In the genomic region with DNA sequence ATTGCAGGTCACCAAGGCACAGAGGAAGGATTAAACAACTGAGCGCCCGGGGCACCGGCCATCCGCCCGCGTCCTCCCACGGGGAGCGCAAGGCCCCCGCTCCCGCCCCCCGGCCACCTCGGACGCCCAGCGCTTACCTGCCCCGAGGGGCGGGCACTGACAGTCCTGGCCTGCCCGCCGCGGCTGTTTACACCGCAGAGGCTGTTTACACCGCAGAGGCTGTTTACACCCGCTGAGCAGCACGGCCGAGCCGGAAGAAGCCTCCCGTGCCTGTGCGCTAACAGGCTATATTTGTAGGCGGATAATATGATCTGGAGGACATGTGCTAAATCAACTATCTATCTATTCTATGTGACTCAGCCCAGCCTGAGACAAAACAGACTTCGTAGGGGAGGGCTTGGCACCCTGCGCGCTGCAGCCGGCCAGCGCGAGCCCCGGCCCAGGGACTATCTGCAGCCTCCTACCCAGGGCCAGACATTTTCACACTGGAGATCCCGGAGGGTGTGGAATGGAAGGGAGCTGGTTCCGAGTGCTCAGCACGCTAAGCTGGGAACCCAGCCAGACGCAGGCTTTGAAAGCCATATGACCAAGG, we compare ENCODE assay signal across 2 cellular contexts.
TF ChIP-seq lines count a peak whose summit lies in the region.

A gene with protein sequence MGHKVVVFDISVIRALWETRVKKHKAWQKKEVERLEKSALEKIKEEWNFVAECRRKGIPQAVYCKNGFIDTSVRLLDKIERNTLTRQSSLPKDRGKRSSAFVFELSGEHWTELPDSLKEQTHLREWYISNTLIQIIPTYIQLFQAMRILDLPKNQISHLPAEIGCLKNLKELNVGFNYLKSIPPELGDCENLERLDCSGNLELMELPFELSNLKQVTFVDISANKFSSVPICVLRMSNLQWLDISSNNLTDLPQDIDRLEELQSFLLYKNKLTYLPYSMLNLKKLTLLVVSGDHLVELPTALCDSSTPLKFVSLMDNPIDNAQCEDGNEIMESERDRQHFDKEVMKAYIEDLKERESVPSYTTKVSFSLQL (minus strand): TSS at position 263 of the 592 bp plus-strand sequence. CDS start 14,711 bp downstream, outside the sequence.

TF ChIP-seq in PFSK-1, 5 proteins besides CTCF, POLR2A, EP300 and RAD21 (continued from another document):
- TF ChIP-seq SIN3A (IDR thresholded peaks at IDR 0.05; ENCODE audit: borderline replicate concordance, insufficient read depth, low read length) = no peak

TF ChIP-seq in K562, 482 proteins besides CTCF, POLR2A, EP300 and RAD21 (continued from another document):
- TF ChIP-seq GABPA (tag; conservative IDR thresholded peaks at IDR 0.05; ENCODE audit: low read depth) = 0 out of 2 replicates have a peak, but pooled peaks have one; percentile 12
- TF ChIP-seq EP400 (IDR thresholded peaks at IDR 0.05) = no peak
- peak; percentile 69; the same call in 1 of the 2 replicates for TF ChIP-seq HDAC6 (IDR thresholded peaks at IDR 0.05; ENCODE audit: low read depth, low read length)
- TF ChIP-seq ZBTB7A (IDR thresholded peaks at IDR 0.05; ENCODE audit: borderline replicate concordance, control insufficient read depth, low read depth, low read length) = peak; percentile 21; the same call in 1 of the 2 replicates
- TF ChIP-seq, protein P1, sequence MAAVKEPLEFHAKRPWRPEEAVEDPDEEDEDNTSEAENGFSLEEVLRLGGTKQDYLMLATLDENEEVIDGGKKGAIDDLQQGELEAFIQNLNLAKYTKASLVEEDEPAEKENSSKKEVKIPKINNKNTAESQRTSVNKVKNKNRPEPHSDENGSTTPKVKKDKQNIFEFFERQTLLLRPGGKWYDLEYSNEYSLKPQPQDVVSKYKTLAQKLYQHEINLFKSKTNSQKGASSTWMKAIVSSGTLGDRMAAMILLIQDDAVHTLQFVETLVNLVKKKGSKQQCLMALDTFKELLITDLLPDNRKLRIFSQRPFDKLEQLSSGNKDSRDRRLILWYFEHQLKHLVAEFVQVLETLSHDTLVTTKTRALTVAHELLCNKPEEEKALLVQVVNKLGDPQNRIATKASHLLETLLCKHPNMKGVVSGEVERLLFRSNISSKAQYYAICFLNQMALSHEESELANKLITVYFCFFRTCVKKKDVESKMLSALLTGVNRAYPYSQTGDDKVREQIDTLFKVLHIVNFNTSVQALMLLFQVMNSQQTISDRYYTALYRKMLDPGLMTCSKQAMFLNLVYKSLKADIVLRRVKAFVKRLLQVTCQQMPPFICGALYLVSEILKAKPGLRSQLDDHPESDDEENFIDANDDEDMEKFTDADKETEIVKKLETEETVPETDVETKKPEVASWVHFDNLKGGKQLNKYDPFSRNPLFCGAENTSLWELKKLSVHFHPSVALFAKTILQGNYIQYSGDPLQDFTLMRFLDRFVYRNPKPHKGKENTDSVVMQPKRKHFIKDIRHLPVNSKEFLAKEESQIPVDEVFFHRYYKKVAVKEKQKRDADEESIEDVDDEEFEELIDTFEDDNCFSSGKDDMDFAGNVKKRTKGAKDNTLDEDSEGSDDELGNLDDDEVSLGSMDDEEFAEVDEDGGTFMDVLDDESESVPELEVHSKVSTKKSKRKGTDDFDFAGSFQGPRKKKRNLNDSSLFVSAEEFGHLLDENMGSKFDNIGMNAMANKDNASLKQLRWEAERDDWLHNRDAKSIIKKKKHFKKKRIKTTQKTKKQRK (IDR thresholded peaks at IDR 0.05; ENCODE audit: borderline replicate concordance, low read depth, low read length) = no peak
- TF ChIP-seq DNMT1 (IDR thresholded peaks at IDR 0.05) = no peak
- TF ChIP-seq MAZ (CRISPR knock-in tag; conservative IDR thresholded peaks at IDR 0.05 in 1 of 2, IDR thresholded peaks at IDR 0.05 in 1 of 2) = peak in 1 of 2 experiments; percentile 52; a peak in 1 of 4 replicates
